27 cellular contexts compared by ENCODE assay signal in the genomic region with DNA sequence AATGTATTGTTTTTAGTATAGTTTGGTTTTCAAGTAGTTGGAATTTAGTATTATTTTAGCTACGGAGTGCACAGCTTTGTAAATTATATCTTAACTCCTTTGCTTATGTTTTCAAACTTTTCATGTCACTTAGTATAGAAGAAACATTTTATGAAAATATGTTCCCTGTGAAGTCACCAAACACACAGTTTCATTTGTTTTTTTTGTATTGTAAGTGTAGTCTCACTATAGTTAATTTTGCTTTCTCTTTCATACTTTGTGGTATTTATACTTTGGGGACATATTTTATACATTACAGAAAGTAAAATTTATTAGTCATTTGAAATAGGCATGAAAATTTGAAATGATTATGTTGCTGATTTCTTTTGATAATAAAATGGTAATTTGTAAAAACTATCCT. TPM values are rescaled to one million over a fixed set of nuclear protein-coding genes. Genes with fewer than 3 reads are reported as not detected.
DNase-seq lines count a peak whose midpoint lies in the region; ATAC-seq, FAIRE-seq and TF ChIP-seq lines count a peak whose summit lies in the region.
"Had no signal": no experiment of that assay in that cellular context is flagged by ENCODE, and none has a peak within 500 bp of the region (broad histone marks: within the 10 kb centered on the region; RNA-seq: fewer than 3 reads in every experiment).

No MANE protein-coding gene starts in this region.

- no peaks in the 10 kb centered on the region for H3K9me3 ChIP-seq in small intestine (ENCODE audit: control insufficient read depth, low read depth)
- H3K9me3 ChIP-seq: BLaER1 treated with 17β-estradiol and CSF1 and Interleukin-3, amounts not matched to agents 10 nM and 100 nM; Caco-2; SJSA1 had no signal

- H3K9me3 Mint-ChIP-seq in natural killer cell: no peaks in the 10 kb centered on the region
- H3K9me3 Mint-ChIP-seq: activated CD4-positive, alpha-beta memory T cell treated with anti-CD3 and anti-CD28 coated beads for 36 hours; activated naive CD8-positive, alpha-beta T cell treated with anti-CD3 and anti-CD28 coated beads for 36 hours; activated T-helper 17 cell treated with anti-CD3 and anti-CD28 coated beads, Interleukin-2, amount 50 U/mL, for 72 hours; central memory CD8-positive, alpha-beta T cell; H9; T-cell had no signal

- DNase-seq in small intestine: no peak
- DNase-seq in natural killer cell: no peak
- no peak for DNase-seq in activated CD4-positive, alpha-beta T cell treated with anti-CD3 and anti-CD28 coated beads, Interleukin-2, amount 50 U/mL, for 48 hours
- no peak for DNase-seq in stimulated activated CD4-positive, alpha-beta T cell treated with anti-CD3 and anti-CD28 coated beads, Interleukin-4, amount 100 ng/mL, for 24 hours
- DNase-seq: activated CD4-positive, alpha-beta memory T cell treated with anti-CD3 and anti-CD28 coated beads for 36 hours; activated CD8-positive, alpha-beta memory T cell treated with anti-CD3 and anti-CD28 coated beads, Interleukin-2, amount 50 U/mL, for 48 hours; activated naive CD8-positive, alpha-beta T cell treated with anti-CD3 and anti-CD28 coated beads for 36 hours; Caco-2; DMS79 treated with DMSO at 0.1 percent for 48 hours; H9; mammary epithelial cell; NCI-H1048; NCI-H187; NCI-H2171 treated with DMSO at 0.1 percent for 48 hours; NCI-H524 treated with DMSO at 0.1 percent for 48 hours; T-cell had no signal

- H3K4me1 ChIP-seq in small intestine (ENCODE audit: control insufficient read depth in 2 of 2, insufficient read depth in 1 of 2, low read depth in 1 of 2, low read length in 1 of 2): peaks cover 0 to 1% of the 10 kb centered on the region in 2 donors

- peak; percentile 92 for FAIRE-seq in small intestine (lab: Jason Lieb, UNC)
- FAIRE-seq: HepG2, urothelium cell line had no signal

- peaks cover 7% of the 10 kb centered on the region for H3K36me3 Mint-ChIP-seq in natural killer cell
- H3K36me3 Mint-ChIP-seq: activated CD4-positive, alpha-beta memory T cell treated with anti-CD3 and anti-CD28 coated beads for 36 hours; activated naive CD8-positive, alpha-beta T cell treated with anti-CD3 and anti-CD28 coated beads for 36 hours; stimulated activated effector memory CD8-positive, alpha-beta T cell treated with anti-CD3 and anti-CD28 coated beads, Interleukin-12 subunit alpha, Interleukin-12 subunit beta, amount 100 ng/mL, for 72 hours; T-cell had no signal

- H3K36me3 ChIP-seq in small intestine (ENCODE audit: control insufficient read depth in 2 of 2, insufficient read depth in 2 of 2, low read length in 2 of 2): no peaks in the 10 kb centered on the region

- H3K27me3 Mint-ChIP-seq in natural killer cell (ENCODE audit: low read depth in 2 of 2): peaks cover 17 to 26% of the 10 kb centered on the region in 2 donors

- peaks cover 5 to 9% of the 10 kb centered on the region in 2 donors for H3K27me3 ChIP-seq in small intestine (ENCODE audit: control insufficient read depth in 2 of 2, insufficient read depth in 2 of 2, low read length in 2 of 2)

- H3K4me1 Mint-ChIP-seq in natural killer cell: peaks cover 6 to 8% of the 10 kb centered on the region in 2 donors

- no peak overlapping the region for H3K27ac Mint-ChIP-seq in natural killer cell
- H3K27ac Mint-ChIP-seq: activated CD4-positive, alpha-beta memory T cell treated with anti-CD3 and anti-CD28 coated beads for 36 hours; activated naive CD8-positive, alpha-beta T cell treated with anti-CD3 and anti-CD28 coated beads for 36 hours; activated T-helper 17 cell treated with anti-CD3 and anti-CD28 coated beads, Interleukin-2, amount 50 U/mL, for 72 hours; H9; stimulated activated effector memory CD8-positive, alpha-beta T cell treated with anti-CD3 and anti-CD28 coated beads, Interleukin-12 subunit alpha, Interleukin-12 subunit beta, amount 100 ng/mL, for 72 hours; T-cell had no signal

- no peak overlapping the region for H3K4me3 ChIP-seq in small intestine (ENCODE audit: low read depth in 1 of 2, low read length in 2 of 2)
- H3K4me3 ChIP-seq: BLaER1 treated with 17β-estradiol and CSF1 and Interleukin-3, amounts not matched to agents 10 nM and 100 nM; SJSA1; skin epidermis had no signal

- TF ChIP-seq CTCF in natural killer cell (IDR thresholded peaks at IDR 0.05): no peak

- WGBS in small intestine, 3 donors: 65 to 92% (median 87%) methylated on average over 1 of the region's 1 CpG

- H3K4me3 Mint-ChIP-seq in natural killer cell: no peak overlapping the region
- H3K4me3 Mint-ChIP-seq: activated CD4-positive, alpha-beta memory T cell treated with anti-CD3 and anti-CD28 coated beads for 36 hours; activated naive CD8-positive, alpha-beta T cell treated with anti-CD3 and anti-CD28 coated beads for 36 hours; activated T-helper 17 cell treated with anti-CD3 and anti-CD28 coated beads, Interleukin-2, amount 50 U/mL, for 72 hours; central memory CD8-positive, alpha-beta T cell; H9; stimulated activated effector memory CD8-positive, alpha-beta T cell treated with anti-CD3 and anti-CD28 coated beads, Interleukin-12 subunit alpha, Interleukin-12 subunit beta, amount 100 ng/mL, for 72 hours; T-cell had no signal

- ATAC-seq in GM18909 (IDR thresholded peaks at IDR 0.05; ENCODE audit: poor library complexity, unreplicated experiment) (peak; percentile 67), HG03060 (IDR thresholded peaks at IDR 0.05; ENCODE audit: low read depth, unreplicated experiment) (peak; percentile 84), HG03575 (IDR thresholded peaks at IDR 0.05; ENCODE audit: extremely low read depth, insufficient number of reproducible peaks, low FRiP score, unreplicated experiment) (peak; percentile 82), natural killer cell (no peak)
- ATAC-seq: activated T-helper 17 cell treated with anti-CD3 and anti-CD28 coated beads, Interleukin-2, amount 50 U/mL, for 72 hours; HepG2; stimulated activated effector memory CD8-positive, alpha-beta T cell treated with anti-CD3 and anti-CD28 coated beads, Interleukin-12 subunit alpha, Interleukin-12 subunit beta, amount 100 ng/mL, for 72 hours; T-cell had no signal

- intact Hi-C loops in natural killer cell (cut with micrococcal nuclease): no loop called here

- H3K27ac ChIP-seq in small intestine (ENCODE audit: low read depth in 1 of 2, low read length in 1 of 2): no peak overlapping the region
- H3K27ac ChIP-seq: BLaER1 treated with 17β-estradiol and CSF1 and Interleukin-3, amounts not matched to agents 10 nM and 100 nM; SJSA1; skin epidermis had no signal

RNA-seq across cellular contexts. Expression of a gene that starts 5.0 kb away (rescaled TPM):
- under 1 TPM in 1 of 3 donors, not detected in 2; 0.33 TPM for polyA plus RNA-seq in small intestine
- 1 to 10 TPM in 2 of 3 donors, under 1 TPM in 1; 0.18 to 2.3 (median 2.3) TPM for total RNA-seq in natural killer cell
- total RNA-seq: activated CD4-positive, alpha-beta memory T cell treated with anti-CD3 and anti-CD28 coated beads for 36 hours; activated naive CD8-positive, alpha-beta T cell treated with anti-CD3 and anti-CD28 coated beads for 36 hours; activated T-helper 17 cell treated with anti-CD3 and anti-CD28 coated beads, Interleukin-2, amount 50 U/mL, for 72 hours; T-cell had no signal

Comparison
In these comparisons a context has a peak if more than half of its experiments do, and no peak if none do; other contexts are left out.
1. ATAC-seq: peak in GM18909 (single experiment), HG03060 (single experiment) and HG03575 (single experiment); none in natural killer cell (0 of 3).